ENCODE assay signal across 19 cellular contexts in genomic region chr17:35894206-35894605, GRCh38. TPM values are rescaled to one million over a fixed set of nuclear protein-coding genes. Genes with fewer than 3 reads are reported as not detected.
DNase-seq lines count a peak whose midpoint lies in the region; ATAC-seq, FAIRE-seq and TF ChIP-seq lines count a peak whose summit lies in the region.
"Had no signal": no experiment of that assay in that cellular context is flagged by ENCODE, and none has a peak within 500 bp of the region (broad histone marks: within the 10 kb centered on the region; RNA-seq: fewer than 3 reads in every experiment).

No MANE protein-coding gene starts in this region.

- no peaks in the 10 kb centered on the region for H3K27me3 ChIP-seq in pancreas
- H3K27me3 ChIP-seq: BLaER1 treated with 17β-estradiol and CSF1 and Interleukin-3, amounts not matched to agents 10 nM and 100 nM had no signal

- intact Hi-C loops in natural killer cell (cut with micrococcal nuclease) (loop anchor here (5.0 kb wide), 3 partner anchors 193 to 652 kb away; partner anchors contain the start of genes CCL4L2 and SLFN5), pancreas (cut with DNase I) (no loop called here)

- DNase-seq in activated CD8-positive, alpha-beta memory T cell treated with anti-CD3 and anti-CD28 coated beads, Interleukin-2, amount 10 ng/mL, durations not matched to agents 7 days and 5 days: no peak
- no peak for DNase-seq in activated CD8-positive, alpha-beta memory T cell treated with anti-CD3 and anti-CD28 coated beads, Interleukin-2, amount 50 U/mL, for 48 hours
- no peak for DNase-seq in activated naive CD8-positive, alpha-beta T cell treated with anti-CD3 and anti-CD28 coated beads, Interleukin-2, amount 50 U/mL, for 24 hours
- DNase-seq in natural killer cell (no peak), pancreas (no peak), hippocampal formation (lab: John Stamatoyannopoulos, UW) (no peak)
- DNase-seq: ACHN; Calu3; CD4-positive, CD25-positive, alpha-beta regulatory T cell; DMS 273 treated with DMSO at 0.1 percent for 48 hours had no signal

- no peaks in the 10 kb centered on the region for H3K4me1 ChIP-seq in pancreas

- peaks cover 8% of the 10 kb centered on the region for H3K36me3 Mint-ChIP-seq in activated CD8-positive, alpha-beta memory T cell treated with anti-CD3 and anti-CD28 coated beads, Interleukin-2, amount 10 ng/mL, durations not matched to agents 7 days and 5 days
- H3K36me3 Mint-ChIP-seq in activated naive CD8-positive, alpha-beta T cell treated with anti-CD3 and anti-CD28 coated beads, Interleukin-2, amount 50 U/mL, for 24 hours (ENCODE audit: low read depth): no peaks in the 10 kb centered on the region
- H3K36me3 Mint-ChIP-seq in natural killer cell: no peaks in the 10 kb centered on the region
- H3K36me3 Mint-ChIP-seq: CD4-positive, CD25-positive, alpha-beta regulatory T cell had no signal

- no peaks in the 10 kb centered on the region for H3K36me3 ChIP-seq in pancreas
- H3K36me3 ChIP-seq: BLaER1 treated with 17β-estradiol and CSF1 and Interleukin-3, amounts not matched to agents 10 nM and 100 nM; HAP-1 had no signal

- H3K9me3 ChIP-seq in pancreas: no peaks in the 10 kb centered on the region
- H3K9me3 ChIP-seq: HAP-1 had no signal

- ATAC-seq in activated CD8-positive, alpha-beta memory T cell treated with anti-CD3 and anti-CD28 coated beads, Interleukin-2, amount 10 ng/mL, durations not matched to agents 7 days and 5 days: no peak
- ATAC-seq in activated naive CD8-positive, alpha-beta T cell treated with anti-CD3 and anti-CD28 coated beads, Interleukin-2, amount 50 U/mL, for 24 hours: no peak
- ATAC-seq in natural killer cell (no peak), pancreas (no peak), HG02798 (IDR thresholded peaks at IDR 0.05; ENCODE audit: poor library complexity, unreplicated experiment) (no peak)

- TF ChIP-seq CTCF in natural killer cell (IDR thresholded peaks at IDR 0.05): no peak
- no peak for TF ChIP-seq CTCF in pancreas (IDR thresholded peaks at IDR 0.05)

- H3K27ac Mint-ChIP-seq in activated CD8-positive, alpha-beta memory T cell treated with anti-CD3 and anti-CD28 coated beads, Interleukin-2, amount 10 ng/mL, durations not matched to agents 7 days and 5 days: peak overlapping the region; percentile 35
- H3K27ac Mint-ChIP-seq in activated naive CD8-positive, alpha-beta T cell treated with anti-CD3 and anti-CD28 coated beads, Interleukin-2, amount 50 U/mL, for 24 hours: peak overlapping the region; percentile 24
- peak overlapping the region; percentile 97 to 98 for H3K27ac Mint-ChIP-seq in natural killer cell
- H3K27ac Mint-ChIP-seq: CD4-positive, CD25-positive, alpha-beta regulatory T cell had no signal

- no peak for FAIRE-seq in pancreas (lab: Jason Lieb, UNC)
- FAIRE-seq: GM12891, H1 had no signal

- H3K4me3 Mint-ChIP-seq in activated CD8-positive, alpha-beta memory T cell treated with anti-CD3 and anti-CD28 coated beads, Interleukin-2, amount 10 ng/mL, durations not matched to agents 7 days and 5 days: no peak overlapping the region
- no peak overlapping the region for H3K4me3 Mint-ChIP-seq in activated naive CD8-positive, alpha-beta T cell treated with anti-CD3 and anti-CD28 coated beads, Interleukin-2, amount 50 U/mL, for 24 hours
- peak overlapping the region; percentile 17 for H3K4me3 Mint-ChIP-seq in natural killer cell
- H3K4me3 Mint-ChIP-seq: CD4-positive, CD25-positive, alpha-beta regulatory T cell had no signal

- no peaks in the 10 kb centered on the region for H3K27me3 Mint-ChIP-seq in activated CD8-positive, alpha-beta memory T cell treated with anti-CD3 and anti-CD28 coated beads, Interleukin-2, amount 10 ng/mL, durations not matched to agents 7 days and 5 days
- no peaks in the 10 kb centered on the region for H3K27me3 Mint-ChIP-seq in activated naive CD8-positive, alpha-beta T cell treated with anti-CD3 and anti-CD28 coated beads, Interleukin-2, amount 50 U/mL, for 24 hours
- no peaks in the 10 kb centered on the region for H3K27me3 Mint-ChIP-seq in natural killer cell (ENCODE audit: low read depth in 2 of 2)
- H3K27me3 Mint-ChIP-seq: CD4-positive, CD25-positive, alpha-beta regulatory T cell had no signal

- H3K27ac ChIP-seq in pancreas: no peak overlapping the region
- H3K27ac ChIP-seq: BLaER1 treated with 17β-estradiol and CSF1 and Interleukin-3, amounts not matched to agents 10 nM and 100 nM had no signal

- no peaks in the 10 kb centered on the region for H3K9me3 Mint-ChIP-seq in activated CD8-positive, alpha-beta memory T cell treated with anti-CD3 and anti-CD28 coated beads, Interleukin-2, amount 10 ng/mL, durations not matched to agents 7 days and 5 days (ENCODE audit: low read depth)
- H3K9me3 Mint-ChIP-seq in activated naive CD8-positive, alpha-beta T cell treated with anti-CD3 and anti-CD28 coated beads, Interleukin-2, amount 50 U/mL, for 24 hours: no peaks in the 10 kb centered on the region
- H3K9me3 Mint-ChIP-seq in natural killer cell: no peaks in the 10 kb centered on the region
- H3K9me3 Mint-ChIP-seq: CD4-positive, CD25-positive, alpha-beta regulatory T cell had no signal

- no peak overlapping the region for H3K4me3 ChIP-seq in pancreas
- H3K4me3 ChIP-seq: BLaER1 treated with 17β-estradiol and CSF1 and Interleukin-3, amounts not matched to agents 10 nM and 100 nM; HAP-1 had no signal

- peaks cover 91% of the 10 kb centered on the region for H3K4me1 Mint-ChIP-seq in activated CD8-positive, alpha-beta memory T cell treated with anti-CD3 and anti-CD28 coated beads, Interleukin-2, amount 10 ng/mL, durations not matched to agents 7 days and 5 days
- H3K4me1 Mint-ChIP-seq in activated naive CD8-positive, alpha-beta T cell treated with anti-CD3 and anti-CD28 coated beads, Interleukin-2, amount 50 U/mL, for 24 hours: peaks cover 82% of the 10 kb centered on the region
- H3K4me1 Mint-ChIP-seq in natural killer cell: peaks cover 84 to 90% of the 10 kb centered on the region in 2 donors

- WGBS in pancreas, 2 donors: 87 to 91% methylated on average over 7 of the region's 7 CpGs

- CTCF ChIA-PET in activated CD8-positive, alpha-beta memory T cell treated with anti-CD3 and anti-CD28 coated beads, Interleukin-2, amount 10 ng/mL, durations not matched to agents 7 days and 5 days (lab: Charles Lee): interaction anchor here (16.1 kb wide), 1 partner anchor 17 kb away, joined by 254 read pairs; the partner anchor contains the start of gene CCL5

RNA-seq across cellular contexts. Expression of gene CCL5, which starts 14.0 kb away (rescaled TPM):
- total RNA-seq in activated CD8-positive, alpha-beta memory T cell treated with anti-CD3 and anti-CD28 coated beads, Interleukin-2, amount 10 ng/mL, durations not matched to agents 7 days and 5 days: 1,000 to 10,000 TPM in 1 of 2 experiments, 100 to 1,000 TPM in 1; 973 to 1,249 TPM
- 1,000 to 10,000 TPM in 1 of 3 donors, 100 to 1,000 TPM in 2; 793 to 1,167 (median 825) TPM for total RNA-seq in natural killer cell
- total RNA-seq in pancreas: 1 to 10 TPM in 4 of 6 donors, under 1 TPM in 2; 0.47 to 3.5 (median 2.0) TPM
- polyA plus RNA-seq in pancreas: 1 to 10 TPM; 1.5 to 2.1 TPM
- total RNA-seq: A172, G401, H1, HT1080 had no signal
- polyA plus RNA-seq: H1 had no signal

RNA-seq across cellular contexts. Expression of gene HEATR9, which starts 25.5 kb away (rescaled TPM):
- 1 to 10 TPM; 6.4 to 6.7 TPM for total RNA-seq in activated CD8-positive, alpha-beta memory T cell treated with anti-CD3 and anti-CD28 coated beads, Interleukin-2, amount 10 ng/mL, durations not matched to agents 7 days and 5 days
- total RNA-seq in natural killer cell: 10 to 100 TPM in 2 of 3 donors, 1 to 10 TPM in 1; 10.0 to 24.1 (median 15.1) TPM
- not detected for total RNA-seq in pancreas
- polyA plus RNA-seq in pancreas: not detected
- total RNA-seq: A172; Calu3; CD4-positive, CD25-positive, alpha-beta regulatory T cell; Daoy; G401; H1; HT1080 had no signal
- polyA plus RNA-seq: CD4-positive, CD25-positive, alpha-beta regulatory T cell; H1 had no signal

RNA-seq across cellular contexts. Expression of gene RDM1, which starts 36.4 kb away (rescaled TPM):
- 10 to 100 TPM; 13.5 to 18.5 TPM for total RNA-seq in activated CD8-positive, alpha-beta memory T cell treated with anti-CD3 and anti-CD28 coated beads, Interleukin-2, amount 10 ng/mL, durations not matched to agents 7 days and 5 days
- total RNA-seq in natural killer cell (under 1 TPM; 0.48 to 1.00 (median 0.61) TPM), pancreas (under 1 TPM in 1 of 6 donors, not detected in 5; 0.31 TPM)
- polyA plus RNA-seq in pancreas: not detected
- total RNA-seq: CD4-positive, CD25-positive, alpha-beta regulatory T cell had no signal

RNA-seq across cellular contexts. Expression of gene LYZL6, which starts 49.3 kb away (rescaled TPM):
- not detected for total RNA-seq in activated CD8-positive, alpha-beta memory T cell treated with anti-CD3 and anti-CD28 coated beads, Interleukin-2, amount 10 ng/mL, durations not matched to agents 7 days and 5 days
- total RNA-seq in natural killer cell (not detected), pancreas (not detected)
- not detected for polyA plus RNA-seq in pancreas
- total RNA-seq: A172; Calu3; CD4-positive, CD25-positive, alpha-beta regulatory T cell; Daoy; G401; H1; HT1080 had no signal
- polyA plus RNA-seq: CD4-positive, CD25-positive, alpha-beta regulatory T cell; H1 had no signal

Comparison
In these comparisons a context has a peak if more than half of its experiments do, and no peak if none do; other contexts are left out.
1. H3K27ac Mint-ChIP-seq: peak in every context shown above with its lines; median percentile 98 in natural killer cell; 35 in activated CD8-positive, alpha-beta memory T cell treated with anti-CD3 and anti-CD28 coated beads, Interleukin-2, amount 10 ng/mL, durations not matched to agents 7 days and 5 days; 24 in activated naive CD8-positive, alpha-beta T cell treated with anti-CD3 and anti-CD28 coated beads, Interleukin-2, amount 50 U/mL, for 24 hours.
2. RNA of gene CCL5, which starts 14.0 kb away (total RNA-seq): 973 to 1,249 TPM in activated CD8-positive, alpha-beta memory T cell treated with anti-CD3 and anti-CD28 coated beads, Interleukin-2, amount 10 ng/mL, durations not matched to agents 7 days and 5 days and 793 to 1,167 TPM in natural killer cell; 0.47 to 3.5 TPM in pancreas; every median in the first group is over 100 times any median in the second.
3. RNA of gene HEATR9, which starts 25.5 kb away (total RNA-seq): 10.0 to 24.1 TPM in natural killer cell and 6.4 to 6.7 TPM in activated CD8-positive, alpha-beta memory T cell treated with anti-CD3 and anti-CD28 coated beads, Interleukin-2, amount 10 ng/mL, durations not matched to agents 7 days and 5 days; not detected in pancreas; every median in the first group is over 4 times any median in the second.
4. RNA of gene RDM1, which starts 36.4 kb away (total RNA-seq): 13.5 to 18.5 TPM in activated CD8-positive, alpha-beta memory T cell treated with anti-CD3 and anti-CD28 coated beads, Interleukin-2, amount 10 ng/mL, durations not matched to agents 7 days and 5 days; 0.48 to 1.00 TPM in natural killer cell and 0.31 TPM in pancreas; every median in the first group is over 4 times any median in the second.